In genomic region chr6:70375166-70375565, GRCh38 we compare ENCODE assay signal across 1 cellular context.
TF ChIP-seq lines count a peak whose summit lies in the region.

No MANE protein-coding gene starts in this region.

TF ChIP-seq in K562, 482 proteins besides CTCF, POLR2A, EP300 and RAD21:
- TF ChIP-seq FOSL1 (tag; conservative IDR thresholded peaks at IDR 0.05) (peak; percentile 46; the same call in 1 of the 2 replicates), TBP (optimal IDR thresholded peaks at IDR 0.05; ENCODE audit: low read depth, low read length) (peak; percentile 1), ATF3 (IDR thresholded peaks at IDR 0.05) (0 out of 2 replicates have a peak, but pooled peaks have one; percentile 15), ATF3 (CRISPR knock-in tag; conservative IDR thresholded peaks at IDR 0.05) (no peak), TCF7 (IDR thresholded peaks at IDR 0.05; ENCODE audit: borderline replicate concordance) (no peak)
